17 cellular contexts compared by ENCODE assay signal in the genomic region with DNA sequence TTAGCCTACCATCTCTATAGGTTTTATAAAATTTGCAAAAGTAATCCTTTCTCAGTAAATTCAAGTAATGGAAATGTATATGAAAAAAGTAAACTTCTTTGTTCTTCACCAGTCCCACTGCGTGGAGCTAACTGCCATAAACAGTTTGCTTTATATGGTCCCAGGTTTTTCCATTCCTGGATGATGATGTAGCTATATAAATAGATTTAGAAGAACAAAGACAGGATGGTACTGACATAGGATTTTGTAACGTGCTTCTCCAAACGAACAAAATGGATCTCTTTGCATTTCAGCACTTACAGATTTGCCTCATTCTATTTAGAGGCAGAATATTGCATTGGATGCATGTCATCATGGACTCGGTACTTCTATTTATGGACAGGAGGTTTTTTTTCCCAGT.
"Had no signal": no experiment of that assay in that cellular context is flagged by ENCODE, and none has a peak within 500 bp of the region (broad histone marks: within the 10 kb centered on the region; RNA-seq: fewer than 3 reads in every experiment).

No MANE protein-coding gene starts in this region.

- H3K27ac ChIP-seq: ascending aorta, epithelial cell of prostate, neural progenitor cell, SJCRH30 had no signal

- H3K4me2 ChIP-seq: neural progenitor cell had no signal

- H3K9me3 Mint-ChIP-seq: activated naive CD8-positive, alpha-beta T cell treated with anti-CD3 and anti-CD28 coated beads, Interleukin-2, amount 50 U/mL, for 24 hours; activated T-cell treated with anti-CD3 and anti-CD28 coated beads, Interleukin-2, amount 50 U/mL, for 72 hours; effector memory CD8-positive, alpha-beta T cell; memory B cell; neural progenitor cell; T-helper 2 cell treated with Interferon-gamma antibody and Interleukin-4, amounts not matched to agents 5 μg/mL and 100 μg/mL, for 36 hours had no signal

- H3K36me3 ChIP-seq: ascending aorta, neural progenitor cell, SJCRH30 had no signal

- H3K4me1 ChIP-seq: ascending aorta, SJCRH30 had no signal

- H3K27ac Mint-ChIP-seq: activated naive CD8-positive, alpha-beta T cell treated with anti-CD3 and anti-CD28 coated beads, Interleukin-2, amount 50 U/mL, for 24 hours; activated T-cell treated with anti-CD3 and anti-CD28 coated beads, Interleukin-2, amount 50 U/mL, for 72 hours; effector memory CD8-positive, alpha-beta T cell; memory B cell; T-helper 2 cell treated with Interferon-gamma antibody and Interleukin-4, amounts not matched to agents 5 μg/mL and 100 μg/mL, for 36 hours had no signal

- DNase-seq: activated CD4-positive, alpha-beta T cell treated with anti-CD3 and anti-CD28 coated beads, Interleukin-2, amount 50 U/mL, for 4 hours; activated naive CD4-positive, alpha-beta T cell; activated naive CD8-positive, alpha-beta T cell treated with anti-CD3 and anti-CD28 coated beads, Interleukin-2, amount 50 U/mL, for 24 hours; activated T-cell treated with anti-CD3 and anti-CD28 coated beads, Interleukin-2, amount 50 U/mL, for 72 hours; effector memory CD8-positive, alpha-beta T cell; SJCRH30; stimulated activated CD4-positive, alpha-beta T cell treated with anti-CD3 and anti-CD28 coated beads, Interleukin-12 subunit alpha, Interleukin-12 subunit beta, amount 100 ng/mL, for 4 hours; stimulated activated naive CD4-positive, alpha-beta T cell; SW 1271 had no signal

- H3K4me3 ChIP-seq: ascending aorta, neural progenitor cell, SJCRH30 had no signal

- H3K9me3 ChIP-seq: ascending aorta, SJCRH30 had no signal

- H3K27me3 ChIP-seq: ascending aorta, neural progenitor cell, SJCRH30 had no signal

- ATAC-seq: activated CD4-positive, CD25-positive, alpha-beta regulatory T cell treated with anti-CD3 and anti-CD28 coated beads, Interleukin-2, amount 50 U/mL, for 24 hours; activated naive CD8-positive, alpha-beta T cell treated with anti-CD3 and anti-CD28 coated beads, Interleukin-2, amount 50 U/mL, for 24 hours; activated T-cell treated with anti-CD3 and anti-CD28 coated beads, Interleukin-2, amount 50 U/mL, for 72 hours; effector memory CD8-positive, alpha-beta T cell; left lobe of liver; sciatic nerve had no signal

- H3K27me3 Mint-ChIP-seq: activated naive CD8-positive, alpha-beta T cell treated with anti-CD3 and anti-CD28 coated beads, Interleukin-2, amount 50 U/mL, for 24 hours; effector memory CD8-positive, alpha-beta T cell; memory B cell had no signal

- H3K4me3 Mint-ChIP-seq: activated naive CD8-positive, alpha-beta T cell treated with anti-CD3 and anti-CD28 coated beads, Interleukin-2, amount 50 U/mL, for 24 hours; activated T-cell treated with anti-CD3 and anti-CD28 coated beads, Interleukin-2, amount 50 U/mL, for 72 hours; effector memory CD8-positive, alpha-beta T cell; memory B cell; neural progenitor cell; T-helper 2 cell treated with Interferon-gamma antibody and Interleukin-4, amounts not matched to agents 5 μg/mL and 100 μg/mL, for 36 hours had no signal

- H3K4me1 Mint-ChIP-seq: activated naive CD8-positive, alpha-beta T cell treated with anti-CD3 and anti-CD28 coated beads, Interleukin-2, amount 50 U/mL, for 24 hours; memory B cell had no signal

- H3K9ac ChIP-seq: neural progenitor cell had no signal
